Comparison of ENCODE assay signal across 9 cellular contexts in genomic region chr2:173898178-173898668, GRCh38.
DNase-seq lines count a peak whose midpoint lies in the region; ATAC-seq, FAIRE-seq and TF ChIP-seq lines count a peak whose summit lies in the region.
"Had no signal": no experiment of that assay in that cellular context is flagged by ENCODE, and none has a peak within 500 bp of the region (broad histone marks: within the 10 kb centered on the region; RNA-seq: fewer than 3 reads in every experiment).

No MANE protein-coding gene starts in this region.

- TF ChIP-seq CTCF in HepG2 (CRISPR knock-in tag; IDR thresholded peaks at IDR 0.05): no peak

- intact Hi-C loops in HepG2 (cut with micrococcal nuclease; ENCODE audit: unreplicated experiment): no loop called here

- H3K27me3 ChIP-seq in HepG2 (ENCODE audit: control insufficient read depth in 1 of 2, insufficient read depth in 2 of 2, low read length in 2 of 2): no peaks in the 10 kb centered on the region

- FAIRE-seq in HepG2 (lab: Jason Lieb, UNC): no peak
- FAIRE-seq: astrocyte had no signal

- H3K79me2 ChIP-seq in HepG2 (ENCODE audit: insufficient read depth, low read length): no peaks in the 10 kb centered on the region

- 0 out of 4 replicates have a peak, but pooled peaks of 1 of the 2 experiments have one; percentile 28 for TF ChIP-seq POLR2A in HepG2 (IDR thresholded peaks at IDR 0.05; ENCODE audit: insufficient read depth in 1 of 2, low read depth in 2 of 2, low read length in 2 of 2)

- H3K9me3 ChIP-seq in HepG2 (ENCODE audit: low read length): no peaks in the 10 kb centered on the region

- no peak overlapping the region for H3K4me3 ChIP-seq in HepG2 (replicated peaks in 1 of 3; ENCODE audit: insufficient read depth in 1 of 3, low read depth in 2 of 3, low read length in 3 of 3)

- in situ Hi-C loops in HepG2 (cut with HindIII; ENCODE audit: extremely low pct_ligation_motif_present, low pct_unique_long_range_greater_than_20kb): no loop called here

- POLR2A ChIA-PET in HepG2 (lab: Yijun Ruan, JAX): no interaction called here

- H3K4me2 ChIP-seq in HepG2 (ENCODE audit: low read depth, low read length): no peak overlapping the region

- no peak for TF ChIP-seq EP300 in HepG2 (IDR thresholded peaks at IDR 0.05; ENCODE audit: low read depth in 2 of 2, low read length in 2 of 2)
- no peak for TF ChIP-seq EP300 in HepG2 (CRISPR knock-in tag; IDR thresholded peaks at IDR 0.05; ENCODE audit: borderline replicate concordance)

- TF ChIP-seq RAD21 in HepG2 (CRISPR knock-in tag; IDR thresholded peaks at IDR 0.05): no peak

- H3K4me1 ChIP-seq in HepG2 (ENCODE audit: insufficient read depth, low read length): no peaks in the 10 kb centered on the region

- 84% methylated on average over 5 of the region's 5 CpGs for WGBS in HepG2 (ENCODE audit: low lambda C conversion rate)

- H2AFZ ChIP-seq in HepG2 (ENCODE audit: low read length): no peak overlapping the region

- DNase-seq in HepG2 (ENCODE audit: low spot score) (no peak), retina (no peak), caudate nucleus (lab: John Stamatoyannopoulos, UW) (no peak), D341Med (ENCODE audit: low spot score) (no peak), A172 (ENCODE audit: low spot score) (no peak)

- peak; percentile 90 for ATAC-seq in GM18519 (IDR thresholded peaks at IDR 0.05; ENCODE audit: low FRiP score, unreplicated experiment)
- peak; percentile 92 for ATAC-seq in GM21576 (IDR thresholded peaks at IDR 0.05; ENCODE audit: unreplicated experiment)
- peak; percentile 83 for ATAC-seq in HG03558 (IDR thresholded peaks at IDR 0.05; ENCODE audit: extremely low read depth, unreplicated experiment)
- ATAC-seq in HepG2: peak; percentile 4

- no peaks in the 10 kb centered on the region for H3K36me3 ChIP-seq in HepG2 (replicated peaks in 1 of 2; ENCODE audit: control insufficient read depth in 1 of 2, insufficient read depth in 2 of 2, low read length in 2 of 2)

- H4K20me1 ChIP-seq in HepG2 (ENCODE audit: insufficient read depth, low read length): no peaks in the 10 kb centered on the region

- CTCF ChIA-PET in HepG2 (lab: Yijun Ruan, JAX; ENCODE audit: low intra/inter-chr PET ratio, low total read pairs): no interaction called here

- H3K27ac ChIP-seq in HepG2 (ENCODE audit: extremely low read length, insufficient read depth, low read length) (no peak overlapping the region), caudate nucleus (ENCODE audit: low read depth, low read length) (no peak overlapping the region)

- H3K9ac ChIP-seq in HepG2 (ENCODE audit: insufficient read depth, low read depth, low read length): no peak overlapping the region

- no TSS peak for BruUV-seq in HepG2 (replicated peaks; lab: Mats Ljungman, UMichigan)

TF ChIP-seq in HepG2, 621 proteins besides CTCF, POLR2A, EP300 and RAD21:
- TF ChIP-seq ZNF549 (CRISPR knock-in tag; IDR thresholded peaks at IDR 0.05) (no peak), U2AF1 (optimal IDR thresholded peaks at IDR 0.05; ENCODE audit: low read depth, low read length) (no peak), ZSCAN25 (CRISPR knock-in tag; IDR thresholded peaks at IDR 0.05) (no peak), HOXD1 (CRISPR knock-in tag; IDR thresholded peaks at IDR 0.05) (no peak)

Comparison
In these comparisons a context has a peak if more than half of its experiments do, and no peak if none do; other contexts are left out.
1. ATAC-seq: peak in every context shown above with its lines; median percentile 92 in GM21576; 90 in GM18519; 83 in HG03558; 4 in HepG2.